Comparison of ENCODE assay signal across 24 cellular contexts in the genomic region with DNA sequence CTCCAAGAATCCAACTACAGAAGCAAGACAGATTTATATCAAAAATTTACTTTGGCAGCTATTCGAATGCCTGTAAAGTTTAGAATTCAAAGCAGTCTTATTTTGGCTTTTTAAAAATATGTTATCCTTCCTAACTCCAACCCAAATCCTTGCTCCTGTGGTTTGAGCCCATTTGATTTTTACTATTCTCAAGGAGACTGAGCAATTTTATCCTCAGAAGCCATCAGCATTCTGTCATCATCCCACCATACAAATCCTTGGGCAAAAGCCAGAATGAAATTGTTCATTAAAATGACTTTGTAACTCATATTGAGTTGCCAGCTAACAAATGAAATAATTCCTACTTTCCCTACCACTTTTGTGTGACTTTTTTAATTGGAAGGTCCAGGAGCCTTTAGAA.
"Had no signal": no experiment of that assay in that cellular context is flagged by ENCODE, and none has a peak within 500 bp of the region (broad histone marks: within the 10 kb centered on the region; RNA-seq: fewer than 3 reads in every experiment).

No MANE protein-coding gene starts in this region.

- H3K4me3 ChIP-seq: K562, SJSA1, SK-N-MC had no signal

- H3K27ac Mint-ChIP-seq: IgD-negative memory B cell had no signal

- H3K27ac ChIP-seq: KMS-11, SJSA1, SK-N-MC had no signal

- H3K4me3 Mint-ChIP-seq: IgD-negative memory B cell had no signal

- H3K9me3 ChIP-seq: SJSA1 had no signal

- H3K27me3 ChIP-seq: SJSA1 had no signal

- ATAC-seq: HepG2, K562 had no signal

- DNase-seq: Kasumi-1, NCI-H1092, NCI-H1105 treated with DMSO at 0.1 percent for 48 hours, NCI-H1417 treated with DMSO at 0.1 percent for 48 hours, NCI-H146, NCI-H1694 treated with DMSO at 0.1 percent for 48 hours, NCI-H1930, NCI-H2081, NCI-H2171, NCI-H226, NCI-H446, NCI-H510A, NCI-H524 treated with DMSO at 0.1 percent for 48 hours, NCI-H69, NCI-H774, Right ventricle myocardium superior, RPMI8226, SIG-M5 had no signal

- H3K4me1 Mint-ChIP-seq: IgD-negative memory B cell had no signal

- H3K36me3 Mint-ChIP-seq: IgD-negative memory B cell had no signal

- H3K27me3 Mint-ChIP-seq: IgD-negative memory B cell had no signal

- H3K9ac ChIP-seq: KMS-11 had no signal

- H3K4me2 ChIP-seq: KMS-11 had no signal

- H3K36me3 ChIP-seq: SJSA1 had no signal
